Comparison of ENCODE assay signal across 8 cellular contexts in the genomic region with DNA sequence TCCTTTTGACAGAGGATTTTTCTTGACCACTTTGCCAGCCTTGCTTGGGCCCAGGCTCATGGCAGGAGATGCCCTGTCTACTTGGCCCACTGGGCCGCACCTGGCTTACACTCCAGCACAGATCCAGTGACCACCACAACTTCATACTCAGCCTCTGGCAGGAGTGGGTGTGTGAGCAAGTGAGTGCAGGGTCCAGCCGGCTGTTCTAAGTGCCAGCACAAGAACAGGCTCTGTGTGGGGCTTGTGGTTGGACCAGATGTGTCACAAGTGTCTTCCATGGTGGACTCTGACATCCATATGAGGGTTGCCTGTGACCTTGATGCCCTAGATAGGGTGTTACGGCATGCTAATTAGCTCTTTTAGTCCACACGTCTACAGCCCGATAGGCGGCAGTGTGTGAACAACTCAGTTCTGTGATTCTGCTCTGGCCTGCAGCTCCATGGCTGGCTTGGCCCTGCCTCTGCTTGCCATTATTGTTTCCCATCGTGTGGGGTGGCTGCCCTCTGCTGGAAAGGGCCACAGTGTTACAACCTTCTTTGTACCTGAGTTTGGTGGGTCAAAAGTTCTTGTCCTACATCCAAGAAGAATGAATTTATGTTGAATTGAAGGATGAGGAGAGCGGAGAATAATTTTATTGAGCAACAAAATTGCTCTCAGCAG.
A peak's percentile ranks its signal among the peaks of the same experiment; 100 is the strongest.
DNase-seq lines count a peak whose midpoint lies in the region; ATAC-seq lines count a peak whose summit lies in the region.

No MANE protein-coding gene starts in this region.

- ATAC-seq in GM18519 (IDR thresholded peaks at IDR 0.05; ENCODE audit: low FRiP score, unreplicated experiment) (peak; percentile 95), HG02885 (IDR thresholded peaks at IDR 0.05; ENCODE audit: poor library complexity, unreplicated experiment) (peak; percentile 97)

- peak; percentile 35 for DNase-seq in COLO829 (ENCODE audit: low spot score)
- peak; percentile 14 for DNase-seq in NCI-H1105 treated with DMSO at 0.1 percent for 48 hours (lab: John Stamatoyannopoulos, UW)
- peak; percentile 14 for DNase-seq in activated naive CD4-positive, alpha-beta T cell treated with anti-CD3 and anti-CD28 coated beads, Interleukin-2, amount 50 U/mL, for 16 hours
- peak; percentile 46 for DNase-seq in left kidney (ENCODE audit: low read depth, low spot score)
- no peak for DNase-seq in amniotic stem cell (lab: John Stamatoyannopoulos, UW)
- no peak for DNase-seq in mesenteric fat pad (ENCODE audit: low spot score)

Comparison
In these comparisons a context has a peak if more than half of its experiments do, and no peak if none do; other contexts are left out.
1. DNase-seq: peak in COLO829 (single experiment), NCI-H1105 treated with DMSO at 0.1 percent for 48 hours (single experiment), activated naive CD4-positive, alpha-beta T cell treated with anti-CD3 and anti-CD28 coated beads, Interleukin-2, amount 50 U/mL, for 16 hours (single experiment) and left kidney (single experiment); none in amniotic stem cell (single experiment) and mesenteric fat pad (single experiment).